ENCODE assay signal across 1 cellular context in the genomic region with DNA sequence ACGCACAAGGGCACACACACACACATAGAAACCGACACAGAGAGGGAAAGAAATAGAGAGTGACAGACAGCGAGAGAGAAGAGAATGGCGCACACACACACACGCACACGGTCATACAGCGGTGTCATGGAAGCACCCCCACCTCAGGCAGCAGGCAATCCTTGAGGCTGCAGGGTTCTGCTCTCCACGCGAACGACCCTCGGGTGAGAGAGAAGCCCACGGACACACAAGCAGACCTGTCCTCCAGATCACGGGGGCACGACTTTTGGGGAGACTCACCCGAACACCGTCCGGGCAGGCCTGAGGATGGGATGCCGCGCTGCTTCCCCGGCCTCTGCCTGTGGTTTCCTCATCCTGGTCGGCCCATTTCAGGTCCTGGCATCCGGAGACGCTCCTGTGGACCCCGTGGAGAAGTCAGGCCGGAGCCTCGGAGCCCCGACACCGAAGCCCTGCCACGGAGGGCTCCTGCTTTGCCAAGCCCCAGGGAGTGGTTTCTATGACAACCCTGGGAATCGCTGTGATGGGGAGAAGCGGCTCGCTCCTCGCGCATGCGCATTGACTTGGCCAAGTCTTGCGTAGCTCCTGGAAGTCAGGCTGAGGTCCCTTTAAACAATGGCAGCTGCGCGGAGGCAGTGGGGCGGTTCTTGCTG.
TF ChIP-seq lines count a peak whose summit lies in the region.

No MANE protein-coding gene starts in this region.

TF ChIP-seq in liver, 16 proteins besides CTCF, POLR2A, EP300 and RAD21 (continued from another document):
- TF ChIP-seq, protein P1, sequence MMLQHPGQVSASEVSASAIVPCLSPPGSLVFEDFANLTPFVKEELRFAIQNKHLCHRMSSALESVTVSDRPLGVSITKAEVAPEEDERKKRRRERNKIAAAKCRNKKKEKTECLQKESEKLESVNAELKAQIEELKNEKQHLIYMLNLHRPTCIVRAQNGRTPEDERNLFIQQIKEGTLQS (IDR thresholded peaks at IDR 0.05), result no peak
- TF ChIP-seq SP1 (IDR thresholded peaks at IDR 0.05), result no peak
- TF ChIP-seq HNF4G (IDR thresholded peaks at IDR 0.05), result no peak
- TF ChIP-seq NR2F2 (IDR thresholded peaks at IDR 0.05), result no peak
- TF ChIP-seq, protein P2, sequence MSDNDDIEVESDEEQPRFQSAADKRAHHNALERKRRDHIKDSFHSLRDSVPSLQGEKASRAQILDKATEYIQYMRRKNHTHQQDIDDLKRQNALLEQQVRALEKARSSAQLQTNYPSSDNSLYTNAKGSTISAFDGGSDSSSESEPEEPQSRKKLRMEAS (IDR thresholded peaks at IDR 0.05), result no peak
- no peak for TF ChIP-seq RXRA (IDR thresholded peaks at IDR 0.05)
- no peak for TF ChIP-seq GABPA (IDR thresholded peaks at IDR 0.05 in 1 of 2, conservative IDR thresholded peaks at IDR 0.05 in 1 of 2)
